6 cellular contexts compared by ENCODE assay signal in the genomic region with DNA sequence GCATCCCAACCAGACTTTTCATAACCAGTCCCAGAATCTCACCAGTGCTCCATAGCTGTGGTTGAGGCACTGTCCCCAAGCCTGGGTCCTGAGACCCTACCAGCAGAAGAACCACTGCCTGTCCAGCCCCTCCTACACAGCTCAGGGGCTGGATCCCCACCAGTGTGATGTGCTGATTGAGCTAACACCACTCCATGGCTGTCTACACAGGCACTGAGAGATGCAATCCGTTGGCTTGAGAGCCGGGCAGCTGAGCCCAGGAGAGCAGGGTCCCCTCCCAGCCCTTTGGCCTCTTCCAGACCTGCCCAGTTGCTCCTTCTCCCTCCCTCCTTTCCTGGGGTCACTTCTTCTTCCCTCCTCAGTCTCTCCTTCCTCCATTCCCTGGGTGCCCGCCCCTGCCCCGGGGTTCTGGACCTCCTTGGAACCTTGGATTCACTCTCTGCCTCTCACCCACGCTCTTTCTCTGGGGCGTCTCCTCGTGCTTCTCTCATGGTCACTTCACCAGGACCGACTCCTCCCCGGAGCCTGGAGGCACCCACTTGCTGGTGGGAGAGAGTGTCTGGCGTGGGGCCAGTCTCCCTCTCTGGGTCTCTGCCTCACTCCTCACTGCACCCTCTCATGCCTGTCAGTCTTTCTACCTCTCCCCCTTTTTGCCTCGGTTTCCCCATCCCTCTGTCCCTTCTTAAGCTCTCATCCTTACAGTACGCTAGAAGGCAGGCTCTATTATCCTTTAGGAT. TPM values are rescaled to one million over a fixed set of nuclear protein-coding genes. Genes with fewer than 3 reads are reported as not detected.
A peak's percentile ranks its signal among the peaks of the same experiment; 100 is the strongest.
DNase-seq lines count a peak whose midpoint lies in the region; ATAC-seq and TF ChIP-seq lines count a peak whose summit lies in the region.

No MANE protein-coding gene starts in this region.

- peaks cover 0 to 33% (median 11%) of the 10 kb centered on the region in 9 donors for H3K36me3 ChIP-seq in heart right ventricle

- DNase-seq in Right ventricle myocardium inferior (ENCODE audit: missing footprints): peak; percentile 78
- DNase-seq in cardiac septum (ENCODE audit: low spot score): no peak
- peak; percentile 52 to 58 for DNase-seq in heart right ventricle
- peak; percentile 36 for DNase-seq in superior temporal gyrus (ENCODE audit: extremely low spot score)
- no peak for DNase-seq in central memory CD4-positive, alpha-beta T cell

- intact Hi-C loops in Right ventricle myocardium inferior (cut with DNase I): no loop called here
- intact Hi-C loops in cardiac septum (cut with DNase I): no loop called here
- intact Hi-C loops in heart right ventricle (cut with DNase I): no loop called here

- no peaks in the 10 kb centered on the region for H3K27me3 ChIP-seq in heart right ventricle

- TF ChIP-seq CTCF in heart right ventricle (IDR thresholded peaks at IDR 0.05): no peak

- 37 to 39% methylated on average over 12 of the region's 12 CpGs for WGBS in heart right ventricle, 2 donors

- ATAC-seq in Right ventricle myocardium inferior (peak; percentile 30), heart right ventricle (peak; percentile 3 to 50 (median 22)), HG03457 (IDR thresholded peaks at IDR 0.05; ENCODE audit: unreplicated experiment) (no peak)

- peaks cover 9 to 39% (median 24%) of the 10 kb centered on the region in 9 donors for H3K4me1 ChIP-seq in heart right ventricle

- peak overlapping the region in 9 of 10 donors; percentile 53 to 80 (median 65) for H3K27ac ChIP-seq in heart right ventricle

- no peaks in the 10 kb centered on the region for H3K9me3 ChIP-seq in heart right ventricle

- peak overlapping the region in 9 of 10 donors; percentile 17 to 100 (median 44) for H3K4me3 ChIP-seq in heart right ventricle

RNA-seq across cellular contexts. Expression of a gene that starts 0.7 kb away (rescaled TPM):
- total RNA-seq in Right ventricle myocardium inferior: 55.6 TPM
- 60.2 TPM for total RNA-seq in cardiac septum
- 10 to 100 TPM; 47.4 to 66.9 (median 55.6) TPM for total RNA-seq in heart right ventricle
- 100 to 1,000 TPM in 1 of 2 donors, 10 to 100 TPM in 1; 90.0 to 130 TPM for polyA plus RNA-seq in heart right ventricle

RNA-seq across cellular contexts. Expression of a gene that starts 25.3 kb away (rescaled TPM):
- total RNA-seq in Right ventricle myocardium inferior (5,781 TPM), cardiac septum (9,850 TPM), heart right ventricle (1,000 to 10,000 TPM; 4,742 to 8,462 (median 5,956) TPM)
- polyA plus RNA-seq in heart right ventricle: 1,000 to 10,000 TPM in 1 of 2 donors, 100 to 1,000 TPM in 1; 205 to 8,339 TPM

RNA-seq across cellular contexts. Expression of a gene that starts 34.0 kb away (rescaled TPM):
- total RNA-seq in Right ventricle myocardium inferior: 72.3 TPM
- 148 TPM for total RNA-seq in cardiac septum
- total RNA-seq in heart right ventricle: 10 to 100 TPM; 54.4 to 92.5 (median 72.8) TPM
- 10 to 100 TPM; 42.7 to 79.7 TPM for polyA plus RNA-seq in heart right ventricle

RNA-seq across cellular contexts. Expression of a gene that starts 46.1 kb away (rescaled TPM):
- total RNA-seq in Right ventricle myocardium inferior: 23.3 TPM
- total RNA-seq in cardiac septum: 28.3 TPM
- total RNA-seq in heart right ventricle: 10 to 100 TPM; 23.7 to 44.0 (median 26.3) TPM
- 10 to 100 TPM; 55.6 to 92.0 TPM for polyA plus RNA-seq in heart right ventricle

RNA-seq across cellular contexts. Expression of a gene that starts 48.2 kb away (rescaled TPM):
- total RNA-seq in Right ventricle myocardium inferior (45.1 TPM), cardiac septum (47.4 TPM), heart right ventricle (10 to 100 TPM; 21.2 to 54.9 (median 29.2) TPM)
- polyA plus RNA-seq in heart right ventricle: 10 to 100 TPM; 42.0 to 55.7 TPM

Comparison
In these comparisons a context has a peak if more than half of its experiments do, and no peak if none do; other contexts are left out.
1. DNase-seq: peak in Right ventricle myocardium inferior (single experiment), heart right ventricle (2 of 2) and superior temporal gyrus (single experiment); none in cardiac septum (single experiment) and central memory CD4-positive, alpha-beta T cell (single experiment).